Comparison of ENCODE assay signal across 1 cellular context in genomic region chr6:135053433-135053832, GRCh38.
TF ChIP-seq lines count a peak whose summit lies in the region.

No MANE protein-coding gene starts in this region.

TF ChIP-seq in GM12878, 131 proteins besides CTCF, POLR2A, EP300 and RAD21 (continued from another document):
- TF ChIP-seq ZNF687 (IDR thresholded peaks at IDR 0.05) (no peak), RBBP5 (conservative IDR thresholded peaks at IDR 0.05) (no peak), JUND (IDR thresholded peaks at IDR 0.05; ENCODE audit: low read depth, low read length) (no peak), SP1 (IDR thresholded peaks at IDR 0.05; ENCODE audit: low read depth, low read length) (no peak)
